8 cellular contexts compared by ENCODE assay signal in the genomic region with DNA sequence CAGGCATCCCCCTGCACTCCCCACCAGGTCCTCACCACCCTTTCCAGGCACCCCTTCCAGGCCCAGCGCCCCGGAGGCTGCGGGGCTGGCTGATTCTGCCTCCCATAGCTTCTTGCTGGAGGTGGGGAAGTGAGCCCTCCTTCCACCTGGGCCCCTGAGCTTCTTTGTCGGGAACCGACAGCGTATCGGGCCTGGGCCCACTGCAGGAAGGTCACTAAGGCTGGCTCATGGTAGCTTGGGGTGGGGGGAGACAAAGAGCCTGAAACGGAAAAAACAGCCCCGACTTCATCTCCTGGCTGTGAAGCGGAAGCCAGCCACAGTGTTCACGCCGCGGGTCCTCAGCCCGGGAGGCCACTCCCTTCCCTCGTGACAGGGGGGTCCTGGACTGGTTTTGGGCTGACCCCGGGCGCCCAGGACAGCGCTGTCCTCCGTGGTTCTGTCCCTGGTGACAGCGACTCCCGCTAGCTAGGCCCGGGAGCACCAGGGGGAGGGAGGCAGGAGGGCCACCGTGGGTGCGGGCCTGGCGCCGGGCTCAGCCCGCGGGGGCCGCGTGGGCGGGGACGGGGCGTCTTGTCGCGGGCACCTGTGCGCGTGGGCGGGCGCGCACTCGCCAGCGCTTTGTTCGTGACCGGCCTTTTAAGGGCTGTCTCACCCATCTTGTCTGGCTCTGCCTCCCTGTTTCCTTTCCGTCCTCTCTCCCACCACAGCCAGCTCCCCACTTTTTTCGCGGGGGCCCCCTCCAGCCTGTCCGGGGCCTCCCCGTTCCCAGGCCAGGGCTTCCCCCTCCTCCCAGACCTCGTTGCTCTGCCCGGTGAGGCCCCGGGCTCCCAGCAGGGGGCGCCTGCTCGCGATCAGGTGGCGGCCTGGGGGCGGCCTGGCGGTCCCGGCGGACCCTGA.
DNase-seq lines count a peak whose midpoint lies in the region; ATAC-seq lines count a peak whose summit lies in the region.

No MANE protein-coding gene starts in this region.

- H3K9me3 Mint-ChIP-seq in activated T-cell treated with anti-CD3 and anti-CD28 coated beads, Interleukin-2, amount 50 U/mL, for 24 hours, result no peaks in the 10 kb centered on the region
- H3K9me3 Mint-ChIP-seq in natural killer cell treated with Interleukin-12 subunit alpha and Interleukin-12 subunit beta and Interleukin-15 and Interleukin-18, amount 100 ng/mL, for 72 hours, result no peaks in the 10 kb centered on the region
- H3K9me3 Mint-ChIP-seq in stimulated activated naive CD8-positive, alpha-beta T cell treated with anti-CD3 and anti-CD28 coated beads, Interleukin-15, Interleukin-2, amounts not matched to agents 100 ng/mL and 50 ng/mL, for 24 hours, result no peaks in the 10 kb centered on the region

- H3K36me3 Mint-ChIP-seq in activated T-cell treated with anti-CD3 and anti-CD28 coated beads, Interleukin-2, amount 50 U/mL, for 24 hours (ENCODE audit: low read depth), result peaks cover 84% of the 10 kb centered on the region
- H3K36me3 Mint-ChIP-seq in natural killer cell treated with Interleukin-12 subunit alpha and Interleukin-12 subunit beta and Interleukin-15 and Interleukin-18, amount 100 ng/mL, for 72 hours, result no peaks in the 10 kb centered on the region
- H3K36me3 Mint-ChIP-seq in stimulated activated naive CD8-positive, alpha-beta T cell treated with anti-CD3 and anti-CD28 coated beads, Interleukin-15, Interleukin-2, amounts not matched to agents 100 ng/mL and 50 ng/mL, for 24 hours (ENCODE audit: low read depth), result peaks cover 53% of the 10 kb centered on the region

- peak; percentile 28 for DNase-seq in EL
- peak; percentile 89 for DNase-seq in activated T-cell treated with anti-CD3 and anti-CD28 coated beads, Interleukin-2, amount 50 U/mL, for 24 hours
- peak; percentile 84 for DNase-seq in natural killer cell treated with Interleukin-12 subunit alpha and Interleukin-12 subunit beta and Interleukin-15 and Interleukin-18, amount 100 ng/mL, for 72 hours (ENCODE audit: low spot score)

- peak overlapping the region; percentile 58 for H3K4me3 Mint-ChIP-seq in activated T-cell treated with anti-CD3 and anti-CD28 coated beads, Interleukin-2, amount 50 U/mL, for 24 hours
- peak overlapping the region; percentile 54 for H3K4me3 Mint-ChIP-seq in natural killer cell treated with Interleukin-12 subunit alpha and Interleukin-12 subunit beta and Interleukin-15 and Interleukin-18, amount 100 ng/mL, for 72 hours
- H3K4me3 Mint-ChIP-seq in stimulated activated naive CD8-positive, alpha-beta T cell treated with anti-CD3 and anti-CD28 coated beads, Interleukin-15, Interleukin-2, amounts not matched to agents 100 ng/mL and 50 ng/mL, for 24 hours, result peak overlapping the region; percentile 57

- H3K4me1 Mint-ChIP-seq in activated T-cell treated with anti-CD3 and anti-CD28 coated beads, Interleukin-2, amount 50 U/mL, for 24 hours (ENCODE audit: low read depth), result peaks cover 84% of the 10 kb centered on the region
- H3K4me1 Mint-ChIP-seq in natural killer cell treated with Interleukin-12 subunit alpha and Interleukin-12 subunit beta and Interleukin-15 and Interleukin-18, amount 100 ng/mL, for 72 hours (ENCODE audit: low read depth in 2 of 2), result peaks cover 31 to 36% of the 10 kb centered on the region in 2 donors
- H3K4me1 Mint-ChIP-seq in stimulated activated naive CD8-positive, alpha-beta T cell treated with anti-CD3 and anti-CD28 coated beads, Interleukin-15, Interleukin-2, amounts not matched to agents 100 ng/mL and 50 ng/mL, for 24 hours (ENCODE audit: low read depth), result peaks cover 84% of the 10 kb centered on the region

- peak overlapping the region; percentile 95 for H3K27ac Mint-ChIP-seq in activated T-cell treated with anti-CD3 and anti-CD28 coated beads, Interleukin-2, amount 50 U/mL, for 24 hours
- H3K27ac Mint-ChIP-seq in natural killer cell treated with Interleukin-12 subunit alpha and Interleukin-12 subunit beta and Interleukin-15 and Interleukin-18, amount 100 ng/mL, for 72 hours, result peak overlapping the region; percentile 21 to 59
- H3K27ac Mint-ChIP-seq in stimulated activated naive CD8-positive, alpha-beta T cell treated with anti-CD3 and anti-CD28 coated beads, Interleukin-15, Interleukin-2, amounts not matched to agents 100 ng/mL and 50 ng/mL, for 24 hours, result peak overlapping the region; percentile 98

- H3K27me3 Mint-ChIP-seq in activated T-cell treated with anti-CD3 and anti-CD28 coated beads, Interleukin-2, amount 50 U/mL, for 24 hours, result no peaks in the 10 kb centered on the region
- no peaks in the 10 kb centered on the region for H3K27me3 Mint-ChIP-seq in natural killer cell treated with Interleukin-12 subunit alpha and Interleukin-12 subunit beta and Interleukin-15 and Interleukin-18, amount 100 ng/mL, for 72 hours
- no peaks in the 10 kb centered on the region for H3K27me3 Mint-ChIP-seq in stimulated activated naive CD8-positive, alpha-beta T cell treated with anti-CD3 and anti-CD28 coated beads, Interleukin-15, Interleukin-2, amounts not matched to agents 100 ng/mL and 50 ng/mL, for 24 hours

- ATAC-seq in HG03175 (IDR thresholded peaks at IDR 0.05; ENCODE audit: unreplicated experiment), result peak; percentile 37
- ATAC-seq in esophagus mucosa, result peak; percentile 29
- peak; percentile 81 to 87 for ATAC-seq in natural killer cell treated with Interleukin-12 subunit alpha and Interleukin-12 subunit beta and Interleukin-15 and Interleukin-18, amount 100 ng/mL, for 72 hours
- no peak for ATAC-seq in HG02970 (IDR thresholded peaks at IDR 0.05; ENCODE audit: low FRiP score, unreplicated experiment)
- no peak for ATAC-seq in GM18502 (IDR thresholded peaks at IDR 0.05; ENCODE audit: poor library complexity, unreplicated experiment)

Comparison
In these comparisons a context has a peak if more than half of its experiments do, and no peak if none do; other contexts are left out.
1. DNase-seq: peak in every context shown above with its lines; median percentile 89 in activated T-cell treated with anti-CD3 and anti-CD28 coated beads, Interleukin-2, amount 50 U/mL, for 24 hours; 84 in natural killer cell treated with Interleukin-12 subunit alpha and Interleukin-12 subunit beta and Interleukin-15 and Interleukin-18, amount 100 ng/mL, for 72 hours; 28 in EL.
2. ATAC-seq: peak in HG03175 (single experiment), esophagus mucosa (single experiment) and natural killer cell treated with Interleukin-12 subunit alpha and Interleukin-12 subunit beta and Interleukin-15 and Interleukin-18, amount 100 ng/mL, for 72 hours (2 of 2); none in HG02970 (single experiment) and GM18502 (single experiment).
3. H3K27ac Mint-ChIP-seq: peak in every context shown above with its lines; median percentile 98 in stimulated activated naive CD8-positive, alpha-beta T cell treated with anti-CD3 and anti-CD28 coated beads, Interleukin-15, Interleukin-2, amounts not matched to agents 100 ng/mL and 50 ng/mL, for 24 hours; 95 in activated T-cell treated with anti-CD3 and anti-CD28 coated beads, Interleukin-2, amount 50 U/mL, for 24 hours; 40 in natural killer cell treated with Interleukin-12 subunit alpha and Interleukin-12 subunit beta and Interleukin-15 and Interleukin-18, amount 100 ng/mL, for 72 hours.
4. Peak in every context shown above with its lines, with median percentiles within 50 percentile points of each other: H3K4me3 Mint-ChIP-seq.